8 cellular contexts compared by ENCODE assay signal in genomic region chr10:103395754-103396066, GRCh38. TPM values are rescaled to one million over a fixed set of nuclear protein-coding genes. Genes with fewer than 3 reads are reported as not detected.
A peak's percentile ranks its signal among the peaks of the same experiment; 100 is the strongest.
DNase-seq lines count a peak whose midpoint lies in the region; ATAC-seq and TF ChIP-seq lines count a peak whose summit lies in the region.

No MANE protein-coding gene starts in this region.

- H3K4me1 ChIP-seq in ascending aorta = peaks cover 10 to 25% of the 10 kb centered on the region in 2 donors

- H3K27me3 ChIP-seq in HL-60 (ENCODE audit: insufficient read depth, poor library complexity, severe bottlenecking) = no peaks in the 10 kb centered on the region
- no peaks in the 10 kb centered on the region for H3K27me3 ChIP-seq in ascending aorta
- no peaks in the 10 kb centered on the region for H3K27me3 ChIP-seq in kidney epithelial cell (ENCODE audit: control insufficient read depth, insufficient read depth, low read length)

- H3K27ac ChIP-seq in HL-60 (replicated peaks) = peak overlapping the region; percentile 88
- H3K27ac ChIP-seq in ascending aorta = peak overlapping the region; percentile 81 to 82
- H3K27ac ChIP-seq in substantia nigra (ENCODE audit: low read depth, low read length, poor library complexity, severe bottlenecking) = peak overlapping the region; percentile 72

- TF ChIP-seq CTCF in CD14-positive monocyte (IDR thresholded peaks at IDR 0.05) (no peak), HL-60 (IDR thresholded peaks at IDR 0.05; ENCODE audit: insufficient read depth, low read length) (no peak), ascending aorta (IDR thresholded peaks at IDR 0.05) (no peak), kidney epithelial cell (IDR thresholded peaks at IDR 0.05; ENCODE audit: insufficient read depth, low read length, poor library complexity, severe bottlenecking) (no peak)

- no peaks in the 10 kb centered on the region for H3K27me3 Mint-ChIP-seq in CD14-positive monocyte (ENCODE audit: low read depth in 3 of 3)

- intact Hi-C loops in CD14-positive monocyte (cut with micrococcal nuclease) (loop anchor here in 1 of 2 donors (2.0 to 10.0 kb wide), 2 partner anchors 27 to 651 kb away; partner anchors contain the start of gene WBP1L), ascending aorta (cut with DNase I) (loop anchor here (1.0 to 2.0 kb wide), 3 partner anchors 27 to 51 kb away; partner anchors contain the start of gene PCGF6)

- H3K4me3 Mint-ChIP-seq in CD14-positive monocyte = peak overlapping the region; percentile 92 to 95

- peaks cover 36 to 47% of the 10 kb centered on the region in 2 donors for H3K36me3 Mint-ChIP-seq in CD14-positive monocyte

- peak overlapping the region; percentile 77 for H3K4me3 ChIP-seq in HL-60 (replicated peaks; ENCODE audit: insufficient read depth, low read length)
- H3K4me3 ChIP-seq in ascending aorta = peak overlapping the region; percentile 79 to 99
- peak overlapping the region; percentile 86 for H3K4me3 ChIP-seq in kidney epithelial cell (ENCODE audit: low read depth, low read length)

- H3K4me1 Mint-ChIP-seq in CD14-positive monocyte = peaks cover 40% of the 10 kb centered on the region

- no peaks in the 10 kb centered on the region for H3K9me3 ChIP-seq in ascending aorta

- DNase-seq in CD14-positive monocyte (ENCODE audit: low spot score) = no peak
- DNase-seq in HL-60 (ENCODE audit: low read depth in 1 of 2, low spot score in 1 of 2) = no peak
- no peak for DNase-seq in ascending aorta (ENCODE audit: low spot score in 2 of 2)
- no peak for DNase-seq in kidney epithelial cell (ENCODE audit: low read depth)
- peak in 1 of 49 donors; percentile 5 for DNase-seq in substantia nigra (lab: John Stamatoyannopoulos, UW)
- no peak for DNase-seq in activated gamma-delta T cell (lab: John Stamatoyannopoulos, UW)
- no peak for DNase-seq in mesenteric fat pad (ENCODE audit: low spot score)

- no peak for ATAC-seq in GM18502 (IDR thresholded peaks at IDR 0.05; ENCODE audit: poor library complexity, unreplicated experiment)

- H3K27ac Mint-ChIP-seq in CD14-positive monocyte = peak overlapping the region; percentile 70 to 96 (median 94)

- H3K36me3 ChIP-seq in ascending aorta = peaks cover 26 to 34% of the 10 kb centered on the region in 2 donors
- peaks cover 1% of the 10 kb centered on the region for H3K36me3 ChIP-seq in kidney epithelial cell (ENCODE audit: control insufficient read depth, insufficient read depth, low read length)

- no peaks in the 10 kb centered on the region for H3K9me3 Mint-ChIP-seq in CD14-positive monocyte

RNA-seq across cellular contexts. Expression of gene ATP5MK, which starts 0.6 kb away (rescaled TPM):
- 100 to 1,000 TPM; 529 to 531 TPM for polyA plus RNA-seq in CD14-positive monocyte
- total RNA-seq in ascending aorta (481 TPM), kidney epithelial cell (384 and 433 TPM in 2 replicates), mesenteric fat pad (348 TPM)

RNA-seq across cellular contexts. Expression of gene PDCD11, which starts 0.7 kb away (rescaled TPM):
- polyA plus RNA-seq in CD14-positive monocyte = 1 to 10 TPM; 2.9 to 3.3 TPM
- total RNA-seq in ascending aorta = 4.8 TPM
- 49.2 and 53.0 TPM in 2 replicates for total RNA-seq in kidney epithelial cell
- total RNA-seq in mesenteric fat pad = 32.2 TPM

RNA-seq across cellular contexts. Expression of gene TAF5, which starts 27.9 kb away (rescaled TPM):
- polyA plus RNA-seq in CD14-positive monocyte = 1 to 10 TPM; 1.0 to 2.4 TPM
- total RNA-seq in ascending aorta (2.4 TPM), kidney epithelial cell (2.6 and 3.8 TPM in 2 replicates), mesenteric fat pad (2.3 TPM)

RNA-seq across cellular contexts. Expression of gene PCGF6, which starts 44.8 kb away (rescaled TPM):
- polyA plus RNA-seq in CD14-positive monocyte = 1 to 10 TPM; 4.6 to 6.2 TPM
- 9.7 TPM for total RNA-seq in ascending aorta
- 9.2 and 13.3 TPM in 2 replicates for total RNA-seq in kidney epithelial cell
- 11.0 TPM for total RNA-seq in mesenteric fat pad

RNA-seq across cellular contexts. Expression of gene CALHM2, which starts 56.5 kb away (rescaled TPM):
- polyA plus RNA-seq in CD14-positive monocyte = 10 to 100 TPM; 48.4 to 66.5 TPM
- total RNA-seq in ascending aorta (124 TPM), kidney epithelial cell (0.07 and 0.25 TPM in 2 replicates), mesenteric fat pad (40.3 TPM)
